ENCODE assay signal across 8 cellular contexts in the genomic region with DNA sequence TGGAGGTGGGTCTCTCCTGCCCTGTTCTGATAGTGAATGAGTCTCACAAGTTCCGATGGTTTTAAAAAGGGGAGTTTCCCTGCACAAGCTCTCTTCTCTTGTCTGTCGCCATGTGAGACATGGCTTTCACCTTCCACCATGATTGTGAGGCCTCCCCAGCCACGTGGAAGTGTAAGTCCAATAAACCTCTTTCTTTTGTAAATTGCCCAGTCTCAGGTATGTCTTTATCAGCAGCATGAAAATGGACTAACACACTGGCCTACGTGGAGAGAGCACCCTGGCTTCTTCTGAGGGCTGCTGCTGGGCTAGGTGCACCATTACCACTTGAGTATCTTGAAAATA. TPM values are rescaled to one million over a fixed set of nuclear protein-coding genes. Genes with fewer than 3 reads are reported as not detected.
DNase-seq lines count a peak whose midpoint lies in the region; ATAC-seq and TF ChIP-seq lines count a peak whose summit lies in the region.
"Not testable (repeated sequence)": the region's sequence is repeated elsewhere in the genome, so short reads cannot be mapped to it uniquely, and the experiment has no call there.

No MANE protein-coding gene starts in this region.

- CTCF ChIA-PET in activated B cell treated with CpG ODN at 0.5 μM for 24 hours (lab: Charles Lee): interaction anchor here (0.6 to 3.3 kb wide), 8 partner anchors 49 to 556 kb away, joined by 3 to 49 read pairs (median 6); a partner anchor contains a TSS

- not testable (repeated sequence) for H4K5ac ChIP-seq in H9 (ENCODE audit: insufficient read length, low read depth, low read length)

- H3K27ac Mint-ChIP-seq in H9 (peak overlapping the region in 2 of 3 experiments; percentile 69 to 96; a peak in 6 of 7 replicates), activated B cell treated with CpG ODN at 0.5 μM for 24 hours (peak overlapping the region; percentile 96), naive B cell (peak overlapping the region in 4 of 6 donors; percentile 82 to 91 (median 86))

- H2BK20ac ChIP-seq in H9 (ENCODE audit: low read depth, low read length, poor library complexity, severe bottlenecking): not testable (repeated sequence)

- H3K4me2 ChIP-seq in DOHH2 (ENCODE audit: low read length): peak overlapping the region; percentile 67
- not testable (repeated sequence) for H3K4me2 ChIP-seq in H9 (ENCODE audit: insufficient read depth, insufficient read length, low read length)

- not testable (repeated sequence) for H3K56ac ChIP-seq in H9 (ENCODE audit: insufficient read length, low read depth, low read length)

- H3K36me3 ChIP-seq in DOHH2 (ENCODE audit: control insufficient read depth, low read length): peaks cover 14% of the 10 kb centered on the region

- peak overlapping the region; percentile 67 for H3K27ac ChIP-seq in DOHH2 (ENCODE audit: low read depth, low read length)
- H3K27ac ChIP-seq in H9 (ENCODE audit: insufficient read length, low read depth, low read length): not testable (repeated sequence)

- H3K4ac ChIP-seq in H9 (ENCODE audit: low read depth, low read length): not testable (repeated sequence)

- not testable (repeated sequence) for H2AK5ac ChIP-seq in H9 (ENCODE audit: insufficient read length, low read length)

- H2AFZ ChIP-seq in H9 (ENCODE audit: low read length): not testable (repeated sequence)

- H3K23ac ChIP-seq in H9 (ENCODE audit: insufficient read length, low read depth, low read length): not testable (repeated sequence)

- H3K9me3 ChIP-seq in DOHH2 (ENCODE audit: control insufficient read depth, insufficient read depth, low read length); H9 (ENCODE audit: control insufficient read depth, low read depth, low read length): not testable (repeated sequence)

- not testable (repeated sequence) for H4K20me1 ChIP-seq in DOHH2 (ENCODE audit: control insufficient read depth, insufficient read depth, low read depth, low read length); H9 (ENCODE audit: control insufficient read depth, insufficient read depth, insufficient read length)

- H2BK5ac ChIP-seq in H9 (ENCODE audit: insufficient read length, low read length): not testable (repeated sequence)

- not testable (repeated sequence) for H2BK15ac ChIP-seq in H9 (ENCODE audit: low read depth, low read length)

- not testable (repeated sequence) for H3K4me3 Mint-ChIP-seq in H9
- H3K4me3 Mint-ChIP-seq in activated B cell treated with CpG ODN at 0.5 μM for 24 hours (peak overlapping the region; percentile 79), naive B cell (peak overlapping the region in 7 of 8 donors; percentile 2 to 70 (median 41))

- peaks cover 15% of the 10 kb centered on the region for H3F3A ChIP-seq in DOHH2 (ENCODE audit: control insufficient read depth, insufficient read depth)

- H3K27me3 ChIP-seq in DOHH2 (ENCODE audit: control insufficient read depth, low read length); H9 (ENCODE audit: insufficient read depth, low read length): not testable (repeated sequence)

- H3K18ac ChIP-seq in H9 (ENCODE audit: insufficient read length, low read depth, low read length): not testable (repeated sequence)

- not testable (repeated sequence) for TF ChIP-seq CTCF in DOHH2 (IDR thresholded peaks at IDR 0.05; ENCODE audit: low read depth, low read length, poor library complexity, severe bottlenecking); H9 (conservative IDR thresholded peaks at IDR 0.05); activated B cell treated with CpG ODN at 0.5 μM for 24 hours (IDR thresholded peaks at IDR 0.05)

- peaks cover 62% of the 10 kb centered on the region for H3K4me1 ChIP-seq in DOHH2 (ENCODE audit: control insufficient read depth, low read length)
- not testable (repeated sequence) for H3K4me1 ChIP-seq in H9 (ENCODE audit: insufficient read depth, low read length)

- not testable (repeated sequence) for H3K23me2 ChIP-seq in H9 (ENCODE audit: insufficient read length, low read depth, low read length, poor library complexity, severe bottlenecking)

- not testable (repeated sequence) for H3K9me2 ChIP-seq in DOHH2 (replicated peaks; ENCODE audit: control insufficient read depth, low read length)

- not testable (repeated sequence) for H3K14ac ChIP-seq in H9 (ENCODE audit: insufficient read depth, low read length)

- H3K9ac ChIP-seq in H9 (ENCODE audit: extremely low read depth, insufficient read length, low read length): not testable (repeated sequence)

- ATAC-seq in GM18870 (IDR thresholded peaks at IDR 0.05; ENCODE audit: unreplicated experiment): peak; percentile 10
- peak; percentile 17 for ATAC-seq in GM21390 (IDR thresholded peaks at IDR 0.05; ENCODE audit: unreplicated experiment)
- ATAC-seq in HG02938 (IDR thresholded peaks at IDR 0.05; ENCODE audit: unreplicated experiment): peak; percentile 20
- peak; percentile 13 for ATAC-seq in HG03520 (IDR thresholded peaks at IDR 0.05; ENCODE audit: unreplicated experiment)
- not testable (repeated sequence) for ATAC-seq in activated B cell treated with CpG ODN at 0.5 μM for 24 hours (ENCODE audit: low read depth); naive B cell (ENCODE audit: low read depth in 2 of 2)

- not testable (repeated sequence) for H3T11ph ChIP-seq in H9 (ENCODE audit: low read length)

- peak overlapping the region; percentile 49 for H3K4me3 ChIP-seq in DOHH2 (ENCODE audit: low read length)

- H3K79me1 ChIP-seq in H9 (ENCODE audit: insufficient read depth, low read depth, low read length, poor library complexity, severe bottlenecking): not testable (repeated sequence)

- POLR2A ChIA-PET in activated B cell treated with CpG ODN at 0.5 μM for 24 hours (lab: Charles Lee): interaction anchor here (1.0 to 5.6 kb wide), 7 partner anchors 8 to 488 kb away, joined by 3 to 67 read pairs (median 4); a partner anchor contains a TSS

- WGBS in H9 (ENCODE audit: extremely low coverage, insufficient read length, low lambda C conversion rate): no CpG with 5 or more reads among the region's 4 CpGs

- not testable (repeated sequence) for H4K91ac ChIP-seq in H9 (ENCODE audit: insufficient read length, low read depth, low read length)

- H2BK120ac ChIP-seq in H9 (ENCODE audit: low read depth, low read length, poor library complexity, severe bottlenecking): not testable (repeated sequence)

- not testable (repeated sequence) for H4K8ac ChIP-seq in H9 (replicated peaks; ENCODE audit: insufficient read length, low read depth, low read length)

- H3K79me2 ChIP-seq in DOHH2 (ENCODE audit: control insufficient read depth, low read length): peaks cover 89% of the 10 kb centered on the region
- not testable (repeated sequence) for H3K79me2 ChIP-seq in H9 (ENCODE audit: insufficient read depth, low read length)

- intact Hi-C loops in activated B cell treated with CpG ODN at 0.5 μM for 24 hours (cut with micrococcal nuclease): loop anchor here (1.0 to 5.0 kb wide), 6 partner anchors 14 to 550 kb away; a partner anchor contains a TSS

- H3K4me1 Mint-ChIP-seq in H9 (peaks cover 31 to 33% of the 10 kb centered on the region in 2 experiments), activated B cell treated with CpG ODN at 0.5 μM for 24 hours (peaks cover 77% of the 10 kb centered on the region), naive B cell (peaks cover 34 to 63% (median 59%) of the 10 kb centered on the region in 3 donors)

- not testable (repeated sequence) for DNase-seq in H9, activated B cell treated with CpG ODN at 0.5 μM for 24 hours, naive B cell

- not testable (repeated sequence) for H3K27me3 Mint-ChIP-seq in H9 (ENCODE audit: low read depth); activated B cell treated with CpG ODN at 0.5 μM for 24 hours; naive B cell

- H3K9me3 Mint-ChIP-seq in H9, activated B cell treated with CpG ODN at 0.5 μM for 24 hours, naive B cell: not testable (repeated sequence)

- not testable (repeated sequence) for H3K36me3 Mint-ChIP-seq in H9 (ENCODE audit: insufficient read depth in 1 of 3, low read depth in 3 of 3); naive B cell
- H3K36me3 Mint-ChIP-seq in activated B cell treated with CpG ODN at 0.5 μM for 24 hours (ENCODE audit: low read depth): peaks cover 18% of the 10 kb centered on the region

- not testable (repeated sequence) for H2BK12ac ChIP-seq in H9 (ENCODE audit: insufficient read length, low read depth, low read length)

RNA-seq across cellular contexts. Expression of a gene that starts 51.6 kb away (rescaled TPM):
- total RNA-seq in H9 (2021): 41.6 and 48.3 TPM in 2 replicates
- total RNA-seq in activated B cell treated with CpG ODN at 0.5 μM for 24 hours: 93.3 and 107 TPM in 2 replicates
- 10 to 100 TPM; 21.3 to 39.5 (median 24.6) TPM for polyA plus RNA-seq in naive B cell (ENCODE audit: low read depth in 6 of 6)
